Comparison of ENCODE assay signal across 26 cellular contexts in genomic region chr17:48413613-48414405, GRCh38. TPM values are rescaled to one million over a fixed set of nuclear protein-coding genes. Genes with fewer than 3 reads are reported as not detected.
DNase-seq lines count a peak whose midpoint lies in the region; ATAC-seq, FAIRE-seq and TF ChIP-seq lines count a peak whose summit lies in the region.
"Had no signal": no experiment of that assay in that cellular context is flagged by ENCODE, and none has a peak within 500 bp of the region (broad histone marks: within the 10 kb centered on the region; RNA-seq: fewer than 3 reads in every experiment).

No MANE protein-coding gene starts in this region.

- CTCF ChIA-PET in activated CD4-positive, alpha-beta T cell treated with anti-CD3 and anti-CD28 coated beads, Interleukin-2, amount 10 ng/mL, durations not matched to agents 7 days and 5 days (lab: Charles Lee), result interaction anchor here (1.0 to 1.5 kb wide), 4 partner anchors 13 to 62 kb away, joined by 3 read pairs; no protein-coding TSS in a partner anchor

- no peak overlapping the region for H3K27ac ChIP-seq in coronary artery
- H3K27ac ChIP-seq: A549, cardiac muscle cell, HL-60, prostate gland had no signal

- peak overlapping the region; percentile 74 for H3K27ac Mint-ChIP-seq in activated CD4-positive, alpha-beta T cell treated with anti-CD3 and anti-CD28 coated beads, Interleukin-2, amount 10 ng/mL, durations not matched to agents 7 days and 5 days
- peak overlapping the region; percentile 85 to 97 for H3K27ac Mint-ChIP-seq in activated naive CD4-positive, alpha-beta T cell treated with anti-CD3 and anti-CD28 coated beads, Interleukin-2, amount 50 U/mL, for 72 hours
- H3K27ac Mint-ChIP-seq in natural killer cell treated with Interleukin-12 subunit alpha and Interleukin-12 subunit beta and Interleukin-15 and Interleukin-18, amount 100 ng/mL, for 72 hours, result peak overlapping the region; percentile 83 to 91
- H3K27ac Mint-ChIP-seq: CD14-positive monocyte had no signal

- peak; percentile 66 for FAIRE-seq in GM18507 (lab: Jason Lieb, UNC)
- FAIRE-seq: A549, urothelium cell line had no signal

- no peak for DNase-seq in activated CD4-positive, alpha-beta T cell treated with anti-CD3 and anti-CD28 coated beads, Interleukin-2, amount 10 ng/mL, durations not matched to agents 7 days and 5 days
- DNase-seq in activated CD4-positive, alpha-beta T cell treated with anti-CD3 and anti-CD28 coated beads for 48 hours, result no peak
- DNase-seq in GM18507 (ENCODE audit: extremely low spot score, insufficient read length, low read depth) (no peak), coronary artery (ENCODE audit: low spot score) (no peak), NCI-H82 treated with DMSO at 0.1 percent for 48 hours (lab: John Stamatoyannopoulos, UW; ENCODE audit: unreplicated experiment) (no peak)
- no peak for DNase-seq in activated naive CD4-positive, alpha-beta T cell treated with anti-CD3 and anti-CD28 coated beads, Interleukin-2, amount 50 U/mL, for 72 hours (ENCODE audit: low spot score in 2 of 2)
- no peak for DNase-seq in natural killer cell treated with Interleukin-12 subunit alpha and Interleukin-12 subunit beta and Interleukin-15 and Interleukin-18, amount 100 ng/mL, for 72 hours (ENCODE audit: low spot score)
- no peak for DNase-seq in NK-92 treated with Interleukin-12 subunit alpha and Interleukin-12 subunit beta, amount 100 ng/mL, for 24 hours (lab: John Stamatoyannopoulos, UW)
- DNase-seq: activated CD8-positive, alpha-beta memory T cell treated with anti-CD3 and anti-CD28 coated beads, Interleukin-2, amount 50 U/mL, for 4 hours; amygdala; erythroblast; foreskin melanocyte; IMR-90; MM.1S; NCI-H2171 treated with DMSO at 0.1 percent for 48 hours; NCI-H69; OCI-M1; SHP77 treated with DMSO at 0.1 percent for 48 hours; substantia nigra had no signal

- H3K9me3 Mint-ChIP-seq in activated CD4-positive, alpha-beta T cell treated with anti-CD3 and anti-CD28 coated beads, Interleukin-2, amount 10 ng/mL, durations not matched to agents 7 days and 5 days, result no peaks in the 10 kb centered on the region
- H3K9me3 Mint-ChIP-seq in activated naive CD4-positive, alpha-beta T cell treated with anti-CD3 and anti-CD28 coated beads, Interleukin-2, amount 50 U/mL, for 72 hours, result peaks cover 0 to 9% of the 10 kb centered on the region in 2 donors
- H3K9me3 Mint-ChIP-seq in natural killer cell treated with Interleukin-12 subunit alpha and Interleukin-12 subunit beta and Interleukin-15 and Interleukin-18, amount 100 ng/mL, for 72 hours, result no peaks in the 10 kb centered on the region
- H3K9me3 Mint-ChIP-seq: CD14-positive monocyte, neural crest cell had no signal

- H3K36me3 Mint-ChIP-seq in activated CD4-positive, alpha-beta T cell treated with anti-CD3 and anti-CD28 coated beads, Interleukin-2, amount 10 ng/mL, durations not matched to agents 7 days and 5 days (ENCODE audit: low read depth), result peaks cover 62% of the 10 kb centered on the region
- H3K36me3 Mint-ChIP-seq in activated naive CD4-positive, alpha-beta T cell treated with anti-CD3 and anti-CD28 coated beads, Interleukin-2, amount 50 U/mL, for 72 hours, result peaks cover 4 to 32% of the 10 kb centered on the region in 2 donors
- peaks cover 8% of the 10 kb centered on the region for H3K36me3 Mint-ChIP-seq in natural killer cell treated with Interleukin-12 subunit alpha and Interleukin-12 subunit beta and Interleukin-15 and Interleukin-18, amount 100 ng/mL, for 72 hours
- H3K36me3 Mint-ChIP-seq: CD14-positive monocyte had no signal

- TF ChIP-seq CTCF in coronary artery (IDR thresholded peaks at IDR 0.05), result no peak

- ATAC-seq in activated naive CD4-positive, alpha-beta T cell treated with anti-CD3 and anti-CD28 coated beads, Interleukin-2, amount 50 U/mL, for 72 hours, result no peak
- peak; percentile 73 to 82 for ATAC-seq in natural killer cell treated with Interleukin-12 subunit alpha and Interleukin-12 subunit beta and Interleukin-15 and Interleukin-18, amount 100 ng/mL, for 72 hours
- ATAC-seq: A549 had no signal

- H3K4me1 Mint-ChIP-seq in activated CD4-positive, alpha-beta T cell treated with anti-CD3 and anti-CD28 coated beads, Interleukin-2, amount 10 ng/mL, durations not matched to agents 7 days and 5 days, result peaks cover 81% of the 10 kb centered on the region
- H3K4me1 Mint-ChIP-seq in natural killer cell treated with Interleukin-12 subunit alpha and Interleukin-12 subunit beta and Interleukin-15 and Interleukin-18, amount 100 ng/mL, for 72 hours (ENCODE audit: low read depth in 2 of 2), result peaks cover 50 to 54% of the 10 kb centered on the region in 2 donors
- H3K4me1 Mint-ChIP-seq: CD14-positive monocyte, neural crest cell had no signal

- H3K4me3 ChIP-seq in coronary artery, result no peak overlapping the region
- H3K4me3 ChIP-seq: A549, cardiac muscle cell, prostate gland had no signal

- H3K4me3 Mint-ChIP-seq in activated CD4-positive, alpha-beta T cell treated with anti-CD3 and anti-CD28 coated beads, Interleukin-2, amount 10 ng/mL, durations not matched to agents 7 days and 5 days, result no peak overlapping the region
- peak overlapping the region; percentile 76 for H3K4me3 Mint-ChIP-seq in natural killer cell treated with Interleukin-12 subunit alpha and Interleukin-12 subunit beta and Interleukin-15 and Interleukin-18, amount 100 ng/mL, for 72 hours
- H3K4me3 Mint-ChIP-seq: neural crest cell had no signal

- POLR2A ChIA-PET in activated CD4-positive, alpha-beta T cell treated with anti-CD3 and anti-CD28 coated beads, Interleukin-2, amount 10 ng/mL, durations not matched to agents 7 days and 5 days (lab: Charles Lee), result no interaction called here

- no peaks in the 10 kb centered on the region for H3K27me3 Mint-ChIP-seq in activated CD4-positive, alpha-beta T cell treated with anti-CD3 and anti-CD28 coated beads, Interleukin-2, amount 10 ng/mL, durations not matched to agents 7 days and 5 days
- no peaks in the 10 kb centered on the region for H3K27me3 Mint-ChIP-seq in natural killer cell treated with Interleukin-12 subunit alpha and Interleukin-12 subunit beta and Interleukin-15 and Interleukin-18, amount 100 ng/mL, for 72 hours

RNA-seq across cellular contexts. Expression of gene SKAP1, which starts 16.2 kb away (rescaled TPM):
- total RNA-seq in activated CD4-positive, alpha-beta T cell treated with anti-CD3 and anti-CD28 coated beads, Interleukin-2, amount 10 ng/mL, durations not matched to agents 7 days and 5 days, result 100 to 1,000 TPM; 123 to 144 TPM
- 10 to 100 TPM; 65.0 to 98.0 TPM for total RNA-seq in activated naive CD4-positive, alpha-beta T cell treated with anti-CD3 and anti-CD28 coated beads, Interleukin-2, amount 50 U/mL, for 72 hours
- 10 to 100 TPM; 40.9 to 44.9 TPM for total RNA-seq in natural killer cell treated with Interleukin-12 subunit alpha and Interleukin-12 subunit beta and Interleukin-15 and Interleukin-18, amount 100 ng/mL, for 72 hours
- total RNA-seq: IMR-90 had no signal

Comparison
In these comparisons a context has a peak if more than half of its experiments do, and no peak if none do; other contexts are left out.
1. ATAC-seq: peak in natural killer cell treated with Interleukin-12 subunit alpha and Interleukin-12 subunit beta and Interleukin-15 and Interleukin-18, amount 100 ng/mL, for 72 hours (2 of 2); none in activated naive CD4-positive, alpha-beta T cell treated with anti-CD3 and anti-CD28 coated beads, Interleukin-2, amount 50 U/mL, for 72 hours (0 of 2).
2. Peak in every context shown above with its lines, with median percentiles within 50 percentile points of each other: H3K27ac Mint-ChIP-seq.